1 cellular context compared by ENCODE assay signal in the genomic region with DNA sequence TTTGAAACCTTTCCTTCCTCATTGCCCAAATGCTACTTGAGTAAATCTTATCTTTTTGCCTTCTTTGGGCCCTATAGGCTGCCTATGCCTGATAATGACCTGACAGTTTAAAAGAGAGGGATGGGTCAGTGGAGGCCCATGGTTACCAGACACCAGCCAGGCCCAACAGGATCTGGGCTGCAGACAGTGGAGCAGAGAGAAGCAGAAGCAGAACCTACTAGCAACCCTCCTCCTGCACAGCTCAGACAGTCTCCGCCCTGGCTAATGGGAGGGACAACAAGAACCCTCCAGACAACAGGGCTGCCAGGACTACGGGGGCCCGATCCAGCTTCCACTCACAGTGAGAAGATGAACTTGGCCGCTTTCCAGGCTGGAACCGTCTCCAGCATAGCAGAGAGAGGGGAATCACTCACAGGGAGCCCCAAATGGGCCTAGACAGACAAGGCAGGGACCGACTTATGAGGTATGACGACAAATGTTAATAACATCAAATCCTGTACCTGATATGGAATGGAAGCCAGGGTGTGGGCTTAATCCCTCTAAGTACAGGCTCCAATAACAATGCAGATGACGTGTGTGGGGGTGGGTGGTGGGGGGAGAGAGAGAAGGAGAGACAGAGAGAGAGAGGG.
TF ChIP-seq lines count a peak whose summit lies in the region.

No MANE protein-coding gene starts in this region.

TF ChIP-seq in GM12878, 131 proteins besides CTCF, POLR2A, EP300 and RAD21 (continued from another document):
- no peak for TF ChIP-seq WRNIP1 (IDR thresholded peaks at IDR 0.05; ENCODE audit: borderline replicate concordance, low read depth, low read length)
- no peak for TF ChIP-seq SP1 (IDR thresholded peaks at IDR 0.05; ENCODE audit: low read depth, low read length)
- no peak for TF ChIP-seq STAT3 (IDR thresholded peaks at IDR 0.05; ENCODE audit: low read depth, low read length)
- no peak for TF ChIP-seq PAX5 (IDR thresholded peaks at IDR 0.05; ENCODE audit: borderline replicate concordance, low read depth, low read length)
- no peak for TF ChIP-seq RBBP5 (conservative IDR thresholded peaks at IDR 0.05)
- no peak for TF ChIP-seq GATAD2B (conservative IDR thresholded peaks at IDR 0.05; ENCODE audit: low read depth)
- TF ChIP-seq CHD1 (IDR thresholded peaks at IDR 0.05; ENCODE audit: low read depth, low read length) = no peak
- no peak for TF ChIP-seq POU2F2 (IDR thresholded peaks at IDR 0.05; ENCODE audit: borderline replicate concordance, low read depth, low read length)
- TF ChIP-seq NBN (IDR thresholded peaks at IDR 0.05) = no peak
- TF ChIP-seq DPF2 (IDR thresholded peaks at IDR 0.05) = no peak
